28 cellular contexts compared by ENCODE assay signal in genomic region chr5:171357843-171358242, GRCh38. TPM values are rescaled to one million over a fixed set of nuclear protein-coding genes. Genes with fewer than 3 reads are reported as not detected.
DNase-seq lines count a peak whose midpoint lies in the region; ATAC-seq and TF ChIP-seq lines count a peak whose summit lies in the region.
"Had no signal": no experiment of that assay in that cellular context is flagged by ENCODE, and none has a peak within 500 bp of the region (broad histone marks: within the 10 kb centered on the region; RNA-seq: fewer than 3 reads in every experiment).

No MANE protein-coding gene starts in this region.

- H3K9me3 Mint-ChIP-seq in activated CD4-positive, alpha-beta T cell treated with anti-CD3 and anti-CD28 coated beads, Interleukin-2, amount 10 ng/mL, durations not matched to agents 7 days and 5 days = no peaks in the 10 kb centered on the region
- H3K9me3 Mint-ChIP-seq: CD4-positive, alpha-beta memory T cell; CD4-positive, CD25-positive, alpha-beta regulatory T cell; CD8-positive, alpha-beta memory T cell had no signal

- H3K9me3 ChIP-seq in SK-N-SH = no peaks in the 10 kb centered on the region
- no peaks in the 10 kb centered on the region for H3K9me3 ChIP-seq in spleen
- H3K9me3 ChIP-seq in right cardiac atrium (ENCODE audit: control insufficient read depth, low read length) = no peaks in the 10 kb centered on the region
- H3K9me3 ChIP-seq: BE2C, BLaER1 had no signal

- H3K27me3 ChIP-seq in SK-N-SH (ENCODE audit: insufficient read depth) (no peaks in the 10 kb centered on the region), spleen (replicated peaks in 1 of 7) (no peaks in the 10 kb centered on the region), right cardiac atrium (ENCODE audit: control insufficient read depth, insufficient read depth) (no peaks in the 10 kb centered on the region)
- H3K27me3 ChIP-seq: BE2C, BLaER1 had no signal

- TF ChIP-seq POLR2A in spleen (IDR thresholded peaks at IDR 0.05) = no peak

- H3K4me3 ChIP-seq in SK-N-SH (ENCODE audit: low read depth in 2 of 2, low read length in 1 of 2) (no peak overlapping the region), spleen (no peak overlapping the region), right cardiac atrium (ENCODE audit: low read length) (no peak overlapping the region)
- H3K4me3 ChIP-seq: BLaER1, GM12878 had no signal

- no peak overlapping the region for H3K27ac Mint-ChIP-seq in activated CD4-positive, alpha-beta T cell treated with anti-CD3 and anti-CD28 coated beads, Interleukin-2, amount 10 ng/mL, durations not matched to agents 7 days and 5 days
- H3K27ac Mint-ChIP-seq: CD14-positive monocyte; CD4-positive, alpha-beta memory T cell; CD4-positive, CD25-positive, alpha-beta regulatory T cell; CD8-positive, alpha-beta memory T cell had no signal

- no peaks in the 10 kb centered on the region for H3F3A ChIP-seq in SK-N-SH (replicated peaks; ENCODE audit: insufficient read depth)

- 87% methylated on average over 2 of the region's 2 CpGs for WGBS in SK-N-SH (ENCODE audit: low lambda C conversion rate)
- WGBS in spleen, 5 donors = 89 to 100% (median 92%) methylated on average over 2 of the region's 2 CpGs
- WGBS in right cardiac atrium = 83% methylated on average over 2 of the region's 2 CpGs

- POLR2A ChIA-PET in SK-N-SH (lab: Yijun Ruan, JAX) = no interaction called here
- POLR2A ChIA-PET in activated CD4-positive, alpha-beta T cell treated with anti-CD3 and anti-CD28 coated beads, Interleukin-2, amount 10 ng/mL, durations not matched to agents 7 days and 5 days (lab: Charles Lee) = no interaction called here

- TF ChIP-seq RAD21 in SK-N-SH (IDR thresholded peaks at IDR 0.05; ENCODE audit: low read length) = no peak

- no peak for ATAC-seq in SK-N-SH treated with all-trans-retinoic acid at 6 μM for 48 hours
- ATAC-seq in right cardiac atrium = no peak
- no peak for ATAC-seq in HG02588 (IDR thresholded peaks at IDR 0.05; ENCODE audit: unreplicated experiment)
- ATAC-seq: GM12878 had no signal

- intact Hi-C loops in spleen (cut with DNase I; ENCODE audit: low total_unique reads) (no loop called here), right cardiac atrium (cut with DNase I) (no loop called here)

- H3K36me3 ChIP-seq in SK-N-SH (replicated peaks in 1 of 2; ENCODE audit: control insufficient read depth in 1 of 2, insufficient read depth in 2 of 2, low read length in 1 of 2) (no peaks in the 10 kb centered on the region), spleen (no peaks in the 10 kb centered on the region)
- H3K36me3 ChIP-seq: BE2C, BLaER1 had no signal

- no peak overlapping the region for H2AFZ ChIP-seq in SK-N-SH (ENCODE audit: low read depth)

- H3K4me3 Mint-ChIP-seq in activated CD4-positive, alpha-beta T cell treated with anti-CD3 and anti-CD28 coated beads, Interleukin-2, amount 10 ng/mL, durations not matched to agents 7 days and 5 days = no peak overlapping the region
- H3K4me3 Mint-ChIP-seq: CD14-positive monocyte; CD4-positive, alpha-beta memory T cell; CD4-positive, CD25-positive, alpha-beta regulatory T cell; CD8-positive, alpha-beta memory T cell had no signal

- no peaks in the 10 kb centered on the region for H3K9me2 ChIP-seq in SK-N-SH

- no peak overlapping the region for H3K4me2 ChIP-seq in SK-N-SH
- H3K4me2 ChIP-seq: BLaER1 had no signal

- CTCF ChIA-PET in SK-N-SH (lab: Yijun Ruan, JAX) = interaction anchor here (0.6 to 2.3 kb wide), 3 partner anchors 14 to 47 kb away, joined by 3 to 7 read pairs (median 4); no protein-coding TSS in a partner anchor
- CTCF ChIA-PET in activated CD4-positive, alpha-beta T cell treated with anti-CD3 and anti-CD28 coated beads, Interleukin-2, amount 10 ng/mL, durations not matched to agents 7 days and 5 days (lab: Charles Lee) = no interaction called here

- H3K27ac ChIP-seq in SK-N-SH (ENCODE audit: low read depth in 2 of 2, low read length in 1 of 2) = no peak overlapping the region
- H3K27ac ChIP-seq in spleen = no peak overlapping the region
- no peak overlapping the region for H3K27ac ChIP-seq in right cardiac atrium (ENCODE audit: low read length)
- H3K27ac ChIP-seq: BLaER1 had no signal

- no peak overlapping the region for H3K9ac ChIP-seq in SK-N-SH
- H3K9ac ChIP-seq: BLaER1 had no signal

- no peaks in the 10 kb centered on the region for H3K79me2 ChIP-seq in SK-N-SH (ENCODE audit: insufficient read depth)

- H3K36me3 Mint-ChIP-seq in activated CD4-positive, alpha-beta T cell treated with anti-CD3 and anti-CD28 coated beads, Interleukin-2, amount 10 ng/mL, durations not matched to agents 7 days and 5 days (ENCODE audit: low read depth) = no peaks in the 10 kb centered on the region
- H3K36me3 Mint-ChIP-seq: CD14-positive monocyte; CD4-positive, CD25-positive, alpha-beta regulatory T cell had no signal

- peak; percentile 38 for DNase-seq in SK-N-SH
- peak; percentile 23 for DNase-seq in DMS 273 treated with DMSO at 0.1 percent for 48 hours (lab: John Stamatoyannopoulos, UW)
- peak; percentile 8 for DNase-seq in mesenteric fat pad (ENCODE audit: low spot score)
- peak; percentile 1 for DNase-seq in spleen
- no peak for DNase-seq in right cardiac atrium
- no peak for DNase-seq in activated CD4-positive, alpha-beta T cell treated with anti-CD3 and anti-CD28 coated beads, Interleukin-2, amount 10 ng/mL, durations not matched to agents 7 days and 5 days
- DNase-seq: 8988T; ACHN; BE2C; C1 segment of cervical spinal cord; CD4-positive, alpha-beta memory T cell; CD4-positive, CD25-positive, alpha-beta regulatory T cell; CD8-positive, alpha-beta memory T cell; COR-L47; DMS153; DMS53; DMS79; DND-41; EL; GDM1 had no signal

- no peak for TF ChIP-seq CTCF in SK-N-SH (IDR thresholded peaks at IDR 0.05)
- TF ChIP-seq CTCF in spleen (IDR thresholded peaks at IDR 0.05 in 8 of 11, conservative IDR thresholded peaks at IDR 0.05 in 3 of 11) = no peak

- H3K4me1 Mint-ChIP-seq in activated CD4-positive, alpha-beta T cell treated with anti-CD3 and anti-CD28 coated beads, Interleukin-2, amount 10 ng/mL, durations not matched to agents 7 days and 5 days = no peaks in the 10 kb centered on the region
- H3K4me1 Mint-ChIP-seq: CD14-positive monocyte had no signal

- H4K20me1 ChIP-seq in SK-N-SH (ENCODE audit: insufficient read depth) = no peaks in the 10 kb centered on the region
- H4K20me1 ChIP-seq: BLaER1 had no signal

- H3K27me3 Mint-ChIP-seq in activated CD4-positive, alpha-beta T cell treated with anti-CD3 and anti-CD28 coated beads, Interleukin-2, amount 10 ng/mL, durations not matched to agents 7 days and 5 days = no peaks in the 10 kb centered on the region

- peak in 1 of 2 experiments; percentile 56; a peak in 1 of 4 replicates for TF ChIP-seq EP300 in SK-N-SH (IDR thresholded peaks at IDR 0.05; ENCODE audit: borderline replicate concordance in 1 of 2, low read depth in 1 of 2, low read length in 1 of 2)

- peaks cover 0 to 5% of the 10 kb centered on the region in 2 experiments; a peak in 1 of 4 replicates for H3K4me1 ChIP-seq in SK-N-SH (ENCODE audit: control insufficient read depth in 1 of 2, insufficient read depth in 2 of 2, low read depth in 1 of 2, low read length in 1 of 2)
- no peaks in the 10 kb centered on the region for H3K4me1 ChIP-seq in spleen
- H3K4me1 ChIP-seq in right cardiac atrium (ENCODE audit: control insufficient read depth, insufficient read depth, low read length) = no peaks in the 10 kb centered on the region
- H3K4me1 ChIP-seq: BE2C, BLaER1 had no signal

TF ChIP-seq in SK-N-SH, 30 proteins besides CTCF, POLR2A, EP300 and RAD21:
- TF ChIP-seq MXI1 (IDR thresholded peaks at IDR 0.05; ENCODE audit: low read depth, low read length) (peak; percentile 40; the same call in 1 of the 2 replicates), GATA2 (CRISPR knock-in tag; IDR thresholded peaks at IDR 0.05) (0 out of 2 replicates have a peak, but pooled peaks have one; percentile 47), FOSL2 (IDR thresholded peaks at IDR 0.05; ENCODE audit: borderline replicate concordance, low read depth) (no peak)

TF ChIP-seq in SK-N-SH treated with all-trans-retinoic acid at 6 μM for 48 hours, 23 proteins besides CTCF, POLR2A, EP300 and RAD21:
- no peak for TF ChIP-seq ARNTL (CRISPR knock-in tag; IDR thresholded peaks at IDR 0.05; ENCODE audit: borderline replicate concordance, low read depth)
- TF ChIP-seq ESRRG (CRISPR knock-in tag; IDR thresholded peaks at IDR 0.05) = no peak
- no peak for TF ChIP-seq ZC3H10 (CRISPR knock-in tag; IDR thresholded peaks at IDR 0.05)
- no peak for TF ChIP-seq BACH2 (CRISPR knock-in tag; IDR thresholded peaks at IDR 0.05; ENCODE audit: borderline replicate concordance)

RNA-seq across cellular contexts. Expression of gene NPM1, which starts 29.8 kb away (rescaled TPM):
- polyA plus RNA-seq in SK-N-SH (2012; rRNA removed) (601 and 4,764 TPM in 2 replicates), spleen (1,000 to 10,000 TPM; 1,521 to 2,472 (median 2,090) TPM), right cardiac atrium (887 TPM)
- polyA plus RNA-seq in SK-N-SH (2012; cell fraction: cytosol; rRNA removed) = 831 and 5,787 TPM in 2 replicates
- polyA plus RNA-seq in SK-N-SH (2012; cell fraction: nucleus; rRNA removed) = 180 and 3,140 TPM in 2 replicates
- total RNA-seq in mesenteric fat pad (526 TPM), spleen (100 to 1,000 TPM; 441 to 681 (median 572) TPM), right cardiac atrium (100 to 1,000 TPM; 355 to 493 (median 433) TPM)
- 1,000 to 10,000 TPM; 1,050 to 1,562 TPM for total RNA-seq in activated CD4-positive, alpha-beta T cell treated with anti-CD3 and anti-CD28 coated beads, Interleukin-2, amount 10 ng/mL, durations not matched to agents 7 days and 5 days

RNA-seq across cellular contexts. Expression of gene TLX3, which starts 48.8 kb away (rescaled TPM):
- polyA plus RNA-seq in SK-N-SH (2012; rRNA removed) (3.6 and 4.7 TPM in 2 replicates), spleen (not detected), right cardiac atrium (not detected)
- polyA plus RNA-seq in SK-N-SH (2012; cell fraction: cytosol; rRNA removed) = 2.6 and 4.2 TPM in 2 replicates
- polyA plus RNA-seq in SK-N-SH (2012; cell fraction: nucleus; rRNA removed) = 5.8 and 10.6 TPM in 2 replicates
- total RNA-seq in mesenteric fat pad (not detected), spleen (not detected), right cardiac atrium (not detected)
- not detected for total RNA-seq in activated CD4-positive, alpha-beta T cell treated with anti-CD3 and anti-CD28 coated beads, Interleukin-2, amount 10 ng/mL, durations not matched to agents 7 days and 5 days
- total RNA-seq: A673; CD4-positive, alpha-beta memory T cell; CD4-positive, CD25-positive, alpha-beta regulatory T cell; CD8-positive, alpha-beta memory T cell; G401; GM12878 had no signal
- polyA plus RNA-seq: AG04450; CD14-positive monocyte; CD4-positive, alpha-beta memory T cell; CD4-positive, CD25-positive, alpha-beta regulatory T cell; CD8-positive, alpha-beta memory T cell; GM12878 had no signal

Comparison
In these comparisons a context has a peak if more than half of its experiments do, and no peak if none do; other contexts are left out.
1. DNase-seq: peak in SK-N-SH (single experiment), DMS 273 treated with DMSO at 0.1 percent for 48 hours (single experiment), mesenteric fat pad (single experiment) and spleen (single experiment); none in right cardiac atrium (0 of 3) and activated CD4-positive, alpha-beta T cell treated with anti-CD3 and anti-CD28 coated beads, Interleukin-2, amount 10 ng/mL, durations not matched to agents 7 days and 5 days (single experiment).